Comparison of ENCODE assay signal across 34 cellular contexts in genomic region chr1:89100366-89100765, GRCh38.
"Had no signal": no experiment of that assay in that cellular context is flagged by ENCODE, and none has a peak within 500 bp of the region (broad histone marks: within the 10 kb centered on the region; RNA-seq: fewer than 3 reads in every experiment).

No MANE protein-coding gene starts in this region.

- H3K4me1 Mint-ChIP-seq: activated naive CD4-positive, alpha-beta T cell treated with anti-CD3 and anti-CD28 coated beads, Interleukin-2, amount 10 ng/mL, durations not matched to agents 7 days and 5 days; brain; T-cell; T-helper 17 cell had no signal

- H3K4me3 ChIP-seq: MG63 had no signal

- H3K36me3 Mint-ChIP-seq: brain had no signal

- H3K27me3 ChIP-seq: MG63 had no signal

- H3K27ac ChIP-seq: RWPE1, VCaP had no signal

- H3K27ac Mint-ChIP-seq: activated CD8-positive, alpha-beta T cell treated with anti-CD3 and anti-CD28 coated beads, Interleukin-2, amount 10 ng/mL, durations not matched to agents 7 days and 5 days; activated naive CD4-positive, alpha-beta T cell treated with anti-CD3 and anti-CD28 coated beads, Interleukin-2, amount 10 ng/mL, durations not matched to agents 7 days and 5 days; activated naive CD8-positive, alpha-beta T cell; activated naive CD8-positive, alpha-beta T cell treated with anti-CD3 and anti-CD28 coated beads, Interleukin-2, amount 50 U/mL, for 24 hours; activated T-helper 1 cell treated with anti-CD3 and anti-CD28 coated beads, Interleukin-12 subunit alpha, Interleukin-12 subunit beta, Interleukin-2, Interleukin-4 antibody, amounts not matched to agents 30 ng/mL and 10 ng/mL and 1 ng/mL, durations not matched to agents 14 hours and 24 hours and 36 hours; brain; T-cell; T-helper 17 cell had no signal

- DNase-seq: activated CD4-positive, alpha-beta T cell treated with anti-CD3 and anti-CD28 coated beads for 1 hour; activated CD4-positive, alpha-beta T cell treated with anti-CD3 and anti-CD28 coated beads for 48 hours; activated CD4-positive, CD25-positive, alpha-beta regulatory T cell; activated CD8-positive, alpha-beta T cell treated with anti-CD3 and anti-CD28 coated beads, Interleukin-2, amount 10 ng/mL, durations not matched to agents 7 days and 5 days; activated gamma-delta T cell treated with Interleukin-2 at 50 U/mL for 16 hours; activated naive CD4-positive, alpha-beta T cell treated with anti-CD3 and anti-CD28 coated beads, Interleukin-2, amount 10 ng/mL, durations not matched to agents 7 days and 5 days; activated naive CD8-positive, alpha-beta T cell treated with anti-CD3 and anti-CD28 coated beads, Interleukin-2, amount 50 U/mL, for 24 hours; activated T-cell treated with anti-CD3 and anti-CD28 coated beads, Interleukin-2, amount 50 U/mL, for 4 hours; anterior cingulate cortex; caudate nucleus; cerebellar nuclear complex; Kasumi-1; KG1; MG63; NCI-H1092; NCI-H146; NCI-H187; NCI-H2029 treated with DMSO at 0.1 percent for 48 hours; NCI-H2107; NCI-H2171; NCI-H2227 treated with DMSO at 0.1 percent for 48 hours; NCI-H446; NCI-H510A treated with DMSO at 0.1 percent for 48 hours; NCI-H526 treated with DMSO at 0.1 percent for 48 hours; NCI-H774; PC-3; SIG-M5; T-cell; T-helper 17 cell had no signal

- H3K4me3 Mint-ChIP-seq: activated CD8-positive, alpha-beta T cell treated with anti-CD3 and anti-CD28 coated beads, Interleukin-2, amount 10 ng/mL, durations not matched to agents 7 days and 5 days; activated naive CD4-positive, alpha-beta T cell treated with anti-CD3 and anti-CD28 coated beads, Interleukin-2, amount 10 ng/mL, durations not matched to agents 7 days and 5 days; activated naive CD8-positive, alpha-beta T cell; activated naive CD8-positive, alpha-beta T cell treated with anti-CD3 and anti-CD28 coated beads, Interleukin-2, amount 50 U/mL, for 24 hours; activated T-cell treated with anti-CD3 and anti-CD28 coated beads, Interleukin-2, amount 50 U/mL, for 4 hours; activated T-helper 1 cell treated with anti-CD3 and anti-CD28 coated beads, Interleukin-12 subunit alpha, Interleukin-12 subunit beta, Interleukin-2, Interleukin-4 antibody, amounts not matched to agents 30 ng/mL and 10 ng/mL and 1 ng/mL, durations not matched to agents 14 hours and 24 hours and 36 hours; brain; T-cell; T-helper 17 cell had no signal

- H3K27me3 Mint-ChIP-seq: activated naive CD4-positive, alpha-beta T cell treated with anti-CD3 and anti-CD28 coated beads, Interleukin-2, amount 10 ng/mL, durations not matched to agents 7 days and 5 days; activated naive CD8-positive, alpha-beta T cell; activated naive CD8-positive, alpha-beta T cell treated with anti-CD3 and anti-CD28 coated beads, Interleukin-2, amount 50 U/mL, for 24 hours; brain; T-helper 17 cell had no signal

- H3K36me3 ChIP-seq: MG63 had no signal
